20 cellular contexts compared by ENCODE assay signal in genomic region chr1:221415626-221416025, GRCh38.
A peak's percentile ranks its signal among the peaks of the same experiment; 100 is the strongest.
DNase-seq lines count a peak whose midpoint lies in the region; TF ChIP-seq lines count a peak whose summit lies in the region.
"Had no signal": no experiment of that assay in that cellular context is flagged by ENCODE, and none has a peak within 500 bp of the region (broad histone marks: within the 10 kb centered on the region; RNA-seq: fewer than 3 reads in every experiment).

No MANE protein-coding gene starts in this region.

- H3K4me3 ChIP-seq in HEK293 (ENCODE audit: low read depth, low read length) (no peak overlapping the region), thyroid gland (replicated peaks in 1 of 3) (no peak overlapping the region)
- H3K4me3 ChIP-seq: Peyer's patch had no signal

- DNase-seq in A172 (ENCODE audit: low spot score) (peak; percentile 47), dermis blood vessel endothelial cell (peak; percentile 86), lung microvascular endothelial cell (ENCODE audit: low read depth in 2 of 2) (peak; percentile 20 to 74), thyroid gland (no peak), NAMALWA (ENCODE audit: low spot score) (no peak)
- no peak for DNase-seq in activated CD4-positive, alpha-beta T cell treated with anti-CD3 and anti-CD28 coated beads, Interleukin-2, amount 50 U/mL, for 4 hours
- DNase-seq: BE2C, DMS79, H7, HFFc6, Kasumi-1, MM.1S, NCI-H1092 treated with DMSO at 0.1 percent for 48 hours, NCI-H146, NCI-H2029, NCI-H2171, NCI-H345, NCI-H524, Peyer's patch had no signal

- no peak for TF ChIP-seq POLR2A in thyroid gland (IDR thresholded peaks at IDR 0.05)

- WGBS in thyroid gland, 2 donors, result 69 to 77% methylated on average over 2 of the region's 2 CpGs

- CTCF ChIA-PET in HEK293 (lab: Yijun Ruan, JAX), result interaction anchor here (0.7 to 2.5 kb wide), 3 partner anchors 33 to 541 kb away, joined by 3 to 10 read pairs (median 4); no protein-coding TSS in a partner anchor

- H3K4me1 ChIP-seq in HEK293 (ENCODE audit: control insufficient read depth, insufficient read depth, low read length) (no peaks in the 10 kb centered on the region), thyroid gland (no peaks in the 10 kb centered on the region)
- H3K4me1 ChIP-seq: BE2C had no signal

- H3K36me3 ChIP-seq in HEK293 (ENCODE audit: control insufficient read depth in 2 of 2, insufficient read depth in 1 of 2, low read length in 2 of 2), result no peaks in the 10 kb centered on the region
- no peaks in the 10 kb centered on the region for H3K36me3 ChIP-seq in thyroid gland
- H3K36me3 ChIP-seq: BE2C, Peyer's patch had no signal

- H3K27ac ChIP-seq in HEK293 (ENCODE audit: extremely low read depth, low read depth, low read length) (no peak overlapping the region), thyroid gland (no peak overlapping the region)
- H3K27ac ChIP-seq: Peyer's patch had no signal

- H3K9me3 ChIP-seq in HEK293 (ENCODE audit: control insufficient read depth, insufficient read depth, low read depth, low read length) (no peaks in the 10 kb centered on the region), thyroid gland (no peaks in the 10 kb centered on the region)
- H3K9me3 ChIP-seq: BE2C, Peyer's patch had no signal

- no peak for TF ChIP-seq CTCF in HEK293 (tag by site-specific recombination; IDR thresholded peaks at IDR 0.05)
- no peak for TF ChIP-seq CTCF in thyroid gland (IDR thresholded peaks at IDR 0.05)

- intact Hi-C loops in thyroid gland (cut with DNase I), result no loop called here

- no peaks in the 10 kb centered on the region for H3K27me3 ChIP-seq in thyroid gland
- H3K27me3 ChIP-seq: BE2C, Peyer's patch had no signal

- POLR2A ChIA-PET in HEK293 (lab: Yijun Ruan, JAX), result interaction anchor here (0.6 kb wide), 1 partner anchor 33 kb away, joined by 3 read pairs; no protein-coding TSS in a partner anchor

TF ChIP-seq in HEK293, 187 proteins besides CTCF, POLR2A, EP300 and RAD21:
- TF ChIP-seq PRDM6 (tag by site-specific recombination; IDR thresholded peaks at IDR 0.05) (0 out of 2 replicates have a peak, but pooled peaks have one; percentile 17), ZNF777 (tag by site-specific recombination; IDR thresholded peaks at IDR 0.05; ENCODE audit: borderline replicate concordance) (no peak)

Comparison
In these comparisons a context has a peak if more than half of its experiments do, and no peak if none do; other contexts are left out.
1. DNase-seq: peak in A172 (single experiment), dermis blood vessel endothelial cell (single experiment) and lung microvascular endothelial cell (2 of 2); none in thyroid gland (0 of 2), NAMALWA (single experiment) and activated CD4-positive, alpha-beta T cell treated with anti-CD3 and anti-CD28 coated beads, Interleukin-2, amount 50 U/mL, for 4 hours (0 of 2).